16 cellular contexts compared by ENCODE assay signal in the genomic region with DNA sequence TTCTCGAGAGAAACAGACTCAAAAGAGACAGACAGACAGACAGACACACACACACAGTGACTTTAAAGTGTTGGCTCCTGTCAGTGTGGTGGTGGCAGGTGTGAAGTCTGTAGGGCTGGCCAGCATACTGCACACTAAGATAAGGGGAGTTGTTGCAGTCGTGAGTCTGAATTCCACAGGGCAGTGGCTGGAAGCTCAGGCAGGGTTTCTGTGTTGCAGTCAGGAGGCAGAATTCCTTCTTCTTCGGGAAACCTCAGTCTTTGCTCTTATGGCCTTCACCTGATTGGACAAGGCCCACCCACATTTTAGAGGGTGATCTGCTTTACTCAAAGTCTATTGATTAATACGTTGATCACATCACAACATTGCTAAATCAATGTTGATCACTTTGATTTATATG.
"Had no signal": no experiment of that assay in that cellular context is flagged by ENCODE, and none has a peak within 500 bp of the region (broad histone marks: within the 10 kb centered on the region; RNA-seq: fewer than 3 reads in every experiment).

No MANE protein-coding gene starts in this region.

- H3K36me3 Mint-ChIP-seq: activated naive CD8-positive, alpha-beta T cell; natural killer cell had no signal

- H3K4me1 Mint-ChIP-seq: activated CD4-positive, alpha-beta T cell treated with anti-CD3 and anti-CD28 coated beads, Interleukin-2, amount 10 ng/mL, durations not matched to agents 7 days and 5 days; natural killer cell had no signal

- H3K27ac Mint-ChIP-seq: activated CD4-positive, alpha-beta T cell treated with anti-CD3 and anti-CD28 coated beads, Interleukin-2, amount 10 ng/mL, durations not matched to agents 7 days and 5 days; activated CD8-positive, alpha-beta T cell treated with anti-CD3 and anti-CD28 coated beads, Interleukin-2, amount 10 ng/mL, durations not matched to agents 7 days and 5 days; activated naive CD8-positive, alpha-beta T cell; activated T-cell treated with anti-CD3 and anti-CD28 coated beads, Interleukin-2, amount 50 U/mL, for 72 hours; natural killer cell had no signal

- H3K4me3 Mint-ChIP-seq: activated CD4-positive, alpha-beta T cell treated with anti-CD3 and anti-CD28 coated beads, Interleukin-2, amount 10 ng/mL, durations not matched to agents 7 days and 5 days; activated CD8-positive, alpha-beta T cell treated with anti-CD3 and anti-CD28 coated beads, Interleukin-2, amount 10 ng/mL, durations not matched to agents 7 days and 5 days; activated naive CD8-positive, alpha-beta T cell; activated T-cell treated with anti-CD3 and anti-CD28 coated beads, Interleukin-2, amount 50 U/mL, for 72 hours; natural killer cell had no signal

- ATAC-seq: activated CD8-positive, alpha-beta T cell treated with anti-CD3 and anti-CD28 coated beads, Interleukin-2, amount 10 ng/mL, durations not matched to agents 7 days and 5 days; activated T-cell treated with anti-CD3 and anti-CD28 coated beads, Interleukin-2, amount 50 U/mL, for 72 hours; natural killer cell had no signal

- DNase-seq: activated CD4-positive, alpha-beta T cell treated with anti-CD3 and anti-CD28 coated beads, Interleukin-2, amount 10 ng/mL, durations not matched to agents 7 days and 5 days; activated CD8-positive, alpha-beta memory T cell treated with anti-CD3 and anti-CD28 coated beads, Interleukin-2, amount 50 U/mL, for 4 hours; activated CD8-positive, alpha-beta T cell treated with anti-CD3 and anti-CD28 coated beads, Interleukin-2, amount 10 ng/mL, durations not matched to agents 7 days and 5 days; activated gamma-delta T cell; activated T-cell treated with anti-CD3 and anti-CD28 coated beads, Interleukin-2, amount 50 U/mL, for 72 hours; amniotic stem cell; foreskin fibroblast; glutamatergic neuron; kidney; mesenchymal stem cell; natural killer cell; stimulated activated CD8-positive, alpha-beta memory T cell treated with anti-CD3 and anti-CD28 coated beads, Interleukin-4, amount 100 ng/mL, for 48 hours; stimulated activated naive CD4-positive, alpha-beta T cell; T-helper 1 cell; T1000 had no signal

- H3K9me3 Mint-ChIP-seq: activated CD4-positive, alpha-beta T cell treated with anti-CD3 and anti-CD28 coated beads, Interleukin-2, amount 10 ng/mL, durations not matched to agents 7 days and 5 days; activated T-cell treated with anti-CD3 and anti-CD28 coated beads, Interleukin-2, amount 50 U/mL, for 72 hours; natural killer cell had no signal

- H3K27me3 Mint-ChIP-seq: activated CD4-positive, alpha-beta T cell treated with anti-CD3 and anti-CD28 coated beads, Interleukin-2, amount 10 ng/mL, durations not matched to agents 7 days and 5 days; activated naive CD8-positive, alpha-beta T cell had no signal
